ENCODE assay signal across 1 cellular context in the genomic region with DNA sequence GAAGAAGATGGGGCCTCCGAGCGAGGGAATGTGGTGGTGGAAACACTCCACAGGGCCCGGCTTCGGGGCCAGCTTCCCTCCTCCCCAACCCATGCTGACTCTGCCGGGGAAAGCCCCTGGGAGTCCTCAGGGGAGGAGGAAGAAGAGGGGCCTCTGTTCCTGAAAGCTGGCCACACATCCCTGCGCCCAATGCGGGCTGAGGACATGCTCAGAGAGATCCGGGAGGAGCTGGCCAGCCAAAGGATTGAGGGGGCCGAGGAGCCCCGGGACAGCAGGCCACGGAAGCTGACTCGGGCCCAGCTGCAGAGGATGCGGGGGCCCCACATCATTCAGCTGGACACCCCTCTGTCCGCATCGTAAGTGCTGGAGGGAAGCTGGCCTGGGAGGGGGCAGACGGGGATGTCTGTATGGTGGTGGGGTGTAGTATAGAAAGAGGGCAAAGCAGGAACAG.
TF ChIP-seq lines count a peak whose summit lies in the region.

No MANE protein-coding gene starts in this region.

TF ChIP-seq in GM23338, 12 proteins besides CTCF, POLR2A, EP300 and RAD21:
- TF ChIP-seq, protein P1, sequence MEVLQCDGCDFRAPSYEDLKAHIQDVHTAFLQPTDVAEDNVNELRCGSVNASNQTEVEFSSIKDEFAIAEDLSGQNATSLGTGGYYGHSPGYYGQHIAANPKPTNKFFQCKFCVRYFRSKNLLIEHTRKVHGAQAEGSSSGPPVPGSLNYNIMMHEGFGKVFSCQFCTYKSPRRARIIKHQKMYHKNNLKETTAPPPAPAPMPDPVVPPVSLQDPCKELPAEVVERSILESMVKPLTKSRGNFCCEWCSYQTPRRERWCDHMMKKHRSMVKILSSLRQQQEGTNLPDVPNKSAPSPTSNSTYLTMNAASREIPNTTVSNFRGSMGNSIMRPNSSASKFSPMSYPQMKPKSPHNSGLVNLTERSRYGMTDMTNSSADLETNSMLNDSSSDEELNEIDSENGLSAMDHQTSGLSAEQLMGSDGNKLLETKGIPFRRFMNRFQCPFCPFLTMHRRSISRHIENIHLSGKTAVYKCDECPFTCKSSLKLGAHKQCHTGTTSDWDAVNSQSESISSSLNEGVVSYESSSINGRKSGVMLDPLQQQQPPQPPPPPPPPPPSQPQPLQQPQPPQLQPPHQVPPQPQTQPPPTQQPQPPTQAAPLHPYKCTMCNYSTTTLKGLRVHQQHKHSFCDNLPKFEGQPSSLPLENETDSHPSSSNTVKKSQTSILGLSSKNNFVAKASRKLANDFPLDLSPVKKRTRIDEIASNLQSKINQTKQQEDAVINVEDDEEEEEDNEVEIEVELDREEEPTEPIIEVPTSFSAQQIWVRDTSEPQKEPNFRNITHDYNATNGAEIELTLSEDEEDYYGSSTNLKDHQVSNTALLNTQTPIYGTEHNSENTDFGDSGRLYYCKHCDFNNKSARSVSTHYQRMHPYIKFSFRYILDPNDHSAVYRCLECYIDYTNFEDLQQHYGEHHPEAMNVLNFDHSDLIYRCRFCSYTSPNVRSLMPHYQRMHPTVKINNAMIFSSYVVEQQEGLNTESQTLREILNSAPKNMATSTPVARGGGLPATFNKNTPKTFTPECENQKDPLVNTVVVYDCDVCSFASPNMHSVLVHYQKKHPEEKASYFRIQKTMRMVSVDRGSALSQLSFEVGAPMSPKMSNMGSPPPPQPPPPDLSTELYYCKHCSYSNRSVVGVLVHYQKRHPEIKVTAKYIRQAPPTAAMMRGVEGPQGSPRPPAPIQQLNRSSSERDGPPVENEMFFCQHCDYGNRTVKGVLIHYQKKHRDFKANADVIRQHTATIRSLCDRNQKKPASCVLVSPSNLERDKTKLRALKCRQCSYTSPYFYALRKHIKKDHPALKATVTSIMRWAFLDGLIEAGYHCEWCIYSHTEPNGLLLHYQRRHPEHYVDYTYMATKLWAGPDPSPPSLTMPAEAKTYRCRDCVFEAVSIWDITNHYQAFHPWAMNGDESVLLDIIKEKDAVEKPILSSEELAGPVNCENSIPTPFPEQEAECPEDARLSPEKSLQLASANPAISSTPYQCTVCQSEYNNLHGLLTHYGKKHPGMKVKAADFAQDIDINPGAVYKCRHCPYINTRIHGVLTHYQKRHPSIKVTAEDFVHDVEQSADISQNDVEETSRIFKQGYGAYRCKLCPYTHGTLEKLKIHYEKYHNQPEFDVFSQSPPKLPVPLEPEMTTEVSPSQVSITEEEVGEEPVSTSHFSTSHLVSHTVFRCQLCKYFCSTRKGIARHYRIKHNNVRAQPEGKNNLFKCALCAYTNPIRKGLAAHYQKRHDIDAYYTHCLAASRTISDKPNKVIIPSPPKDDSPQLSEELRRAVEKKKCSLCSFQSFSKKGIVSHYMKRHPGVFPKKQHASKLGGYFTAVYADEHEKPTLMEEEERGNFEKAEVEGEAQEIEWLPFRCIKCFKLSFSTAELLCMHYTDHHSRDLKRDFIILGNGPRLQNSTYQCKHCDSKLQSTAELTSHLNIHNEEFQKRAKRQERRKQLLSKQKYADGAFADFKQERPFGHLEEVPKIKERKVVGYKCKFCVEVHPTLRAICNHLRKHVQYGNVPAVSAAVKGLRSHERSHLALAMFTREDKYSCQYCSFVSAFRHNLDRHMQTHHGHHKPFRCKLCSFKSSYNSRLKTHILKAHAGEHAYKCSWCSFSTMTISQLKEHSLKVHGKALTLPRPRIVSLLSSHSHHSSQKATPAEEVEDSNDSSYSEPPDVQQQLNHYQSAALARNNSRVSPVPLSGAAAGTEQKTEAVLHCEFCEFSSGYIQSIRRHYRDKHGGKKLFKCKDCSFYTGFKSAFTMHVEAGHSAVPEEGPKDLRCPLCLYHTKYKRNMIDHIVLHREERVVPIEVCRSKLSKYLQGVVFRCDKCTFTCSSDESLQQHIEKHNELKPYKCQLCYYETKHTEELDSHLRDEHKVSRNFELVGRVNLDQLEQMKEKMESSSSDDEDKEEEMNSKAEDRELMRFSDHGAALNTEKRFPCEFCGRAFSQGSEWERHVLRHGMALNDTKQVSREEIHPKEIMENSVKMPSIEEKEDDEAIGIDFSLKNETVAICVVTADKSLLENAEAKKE (CRISPR knock-in tag; IDR thresholded peaks at IDR 0.05): no peak
- TF ChIP-seq CREB1 (CRISPR knock-in tag; IDR thresholded peaks at IDR 0.05; ENCODE audit: low read depth): no peak
- TF ChIP-seq, protein P2, sequence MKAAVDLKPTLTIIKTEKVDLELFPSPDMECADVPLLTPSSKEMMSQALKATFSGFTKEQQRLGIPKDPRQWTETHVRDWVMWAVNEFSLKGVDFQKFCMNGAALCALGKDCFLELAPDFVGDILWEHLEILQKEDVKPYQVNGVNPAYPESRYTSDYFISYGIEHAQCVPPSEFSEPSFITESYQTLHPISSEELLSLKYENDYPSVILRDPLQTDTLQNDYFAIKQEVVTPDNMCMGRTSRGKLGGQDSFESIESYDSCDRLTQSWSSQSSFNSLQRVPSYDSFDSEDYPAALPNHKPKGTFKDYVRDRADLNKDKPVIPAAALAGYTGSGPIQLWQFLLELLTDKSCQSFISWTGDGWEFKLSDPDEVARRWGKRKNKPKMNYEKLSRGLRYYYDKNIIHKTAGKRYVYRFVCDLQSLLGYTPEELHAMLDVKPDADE (IDR thresholded peaks at IDR 0.05): no peak
- no peak; the same call in 1 of the 2 replicates for TF ChIP-seq POLR2AphosphoS5 (IDR thresholded peaks at IDR 0.05; ENCODE audit: low read depth)
- TF ChIP-seq JUNB (IDR thresholded peaks at IDR 0.05; ENCODE audit: unreplicated experiment): no peak
- no peak for TF ChIP-seq STAT1 (IDR thresholded peaks at IDR 0.05; ENCODE audit: unreplicated experiment)
- no peak for TF ChIP-seq ZNF114 (CRISPR knock-in tag; IDR thresholded peaks at IDR 0.05)
- TF ChIP-seq NANOG (IDR thresholded peaks at IDR 0.05; ENCODE audit: borderline replicate concordance): no peak
- no peak for TF ChIP-seq ZNF331 (CRISPR knock-in tag; IDR thresholded peaks at IDR 0.05; ENCODE audit: low read depth)
- no peak for TF ChIP-seq EZH2 (IDR thresholded peaks at IDR 0.05; ENCODE audit: low read depth, unreplicated experiment)
- no peak for TF ChIP-seq EZH2phosphoT487 (IDR thresholded peaks at IDR 0.05; ENCODE audit: unreplicated experiment)
- TF ChIP-seq, protein P3, sequence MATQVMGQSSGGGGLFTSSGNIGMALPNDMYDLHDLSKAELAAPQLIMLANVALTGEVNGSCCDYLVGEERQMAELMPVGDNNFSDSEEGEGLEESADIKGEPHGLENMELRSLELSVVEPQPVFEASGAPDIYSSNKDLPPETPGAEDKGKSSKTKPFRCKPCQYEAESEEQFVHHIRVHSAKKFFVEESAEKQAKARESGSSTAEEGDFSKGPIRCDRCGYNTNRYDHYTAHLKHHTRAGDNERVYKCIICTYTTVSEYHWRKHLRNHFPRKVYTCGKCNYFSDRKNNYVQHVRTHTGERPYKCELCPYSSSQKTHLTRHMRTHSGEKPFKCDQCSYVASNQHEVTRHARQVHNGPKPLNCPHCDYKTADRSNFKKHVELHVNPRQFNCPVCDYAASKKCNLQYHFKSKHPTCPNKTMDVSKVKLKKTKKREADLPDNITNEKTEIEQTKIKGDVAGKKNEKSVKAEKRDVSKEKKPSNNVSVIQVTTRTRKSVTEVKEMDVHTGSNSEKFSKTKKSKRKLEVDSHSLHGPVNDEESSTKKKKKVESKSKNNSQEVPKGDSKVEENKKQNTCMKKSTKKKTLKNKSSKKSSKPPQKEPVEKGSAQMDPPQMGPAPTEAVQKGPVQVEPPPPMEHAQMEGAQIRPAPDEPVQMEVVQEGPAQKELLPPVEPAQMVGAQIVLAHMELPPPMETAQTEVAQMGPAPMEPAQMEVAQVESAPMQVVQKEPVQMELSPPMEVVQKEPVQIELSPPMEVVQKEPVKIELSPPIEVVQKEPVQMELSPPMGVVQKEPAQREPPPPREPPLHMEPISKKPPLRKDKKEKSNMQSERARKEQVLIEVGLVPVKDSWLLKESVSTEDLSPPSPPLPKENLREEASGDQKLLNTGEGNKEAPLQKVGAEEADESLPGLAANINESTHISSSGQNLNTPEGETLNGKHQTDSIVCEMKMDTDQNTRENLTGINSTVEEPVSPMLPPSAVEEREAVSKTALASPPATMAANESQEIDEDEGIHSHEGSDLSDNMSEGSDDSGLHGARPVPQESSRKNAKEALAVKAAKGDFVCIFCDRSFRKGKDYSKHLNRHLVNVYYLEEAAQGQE (IDR thresholded peaks at IDR 0.05; ENCODE audit: unreplicated experiment): no peak
